29 cellular contexts compared by ENCODE assay signal in the genomic region with DNA sequence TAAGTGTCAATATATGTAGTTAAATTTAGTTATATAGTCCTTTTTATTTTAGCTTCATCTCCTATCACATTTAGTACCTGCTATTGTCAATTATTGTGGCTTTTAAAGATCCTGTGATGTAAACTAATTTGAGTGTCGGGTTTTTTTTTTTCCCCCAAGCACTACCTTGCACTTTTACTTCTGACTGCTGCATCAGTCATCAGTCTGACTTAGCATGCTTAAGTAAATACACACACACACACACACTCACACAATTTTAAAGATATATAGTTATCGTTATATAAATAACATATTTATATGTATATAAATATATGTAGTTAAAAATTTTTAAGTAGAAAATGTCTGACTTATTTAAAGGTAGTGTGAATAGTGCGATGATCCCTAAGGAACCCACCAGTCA.
"Had no signal": no experiment of that assay in that cellular context is flagged by ENCODE, and none has a peak within 500 bp of the region (broad histone marks: within the 10 kb centered on the region; RNA-seq: fewer than 3 reads in every experiment).

No MANE protein-coding gene starts in this region.

- H2AFZ ChIP-seq: neural progenitor cell, parathyroid adenoma had no signal

- ATAC-seq: natural killer cell; psoas muscle; right cardiac atrium; right lobe of liver; stimulated activated effector memory CD8-positive, alpha-beta T cell treated with anti-CD3 and anti-CD28 coated beads, Interleukin-12 subunit alpha, Interleukin-12 subunit beta, amount 100 ng/mL, for 72 hours; stimulated activated naive B cell treated with anti-CD40 and anti-IgM and Interleukin-4, amounts not matched to agents 10 μg/mL and 1 μg/mL and 100 μg/mL, for 72 hours; upper lobe of right lung had no signal

- H3K27me3 ChIP-seq: neural progenitor cell, ovary, right lobe of liver, sigmoid colon, stomach, suprapubic skin, testis, tibial artery, transverse colon, upper lobe of right lung, uterus had no signal

- H3K4me1 Mint-ChIP-seq: nephron, neural progenitor cell had no signal

- H3K27ac Mint-ChIP-seq: natural killer cell; nephron; neural progenitor cell; progenitor cell of endocrine pancreas; stimulated activated effector memory CD8-positive, alpha-beta T cell treated with anti-CD3 and anti-CD28 coated beads, Interleukin-12 subunit alpha, Interleukin-12 subunit beta, amount 100 ng/mL, for 72 hours; stimulated activated naive B cell treated with anti-CD40 and anti-IgM and Interleukin-4, amounts not matched to agents 10 μg/mL and 1 μg/mL and 100 μg/mL, for 72 hours; stimulated activated naive CD8-positive, alpha-beta T cell treated with anti-CD3 and anti-CD28 coated beads, Interleukin-15, Interleukin-2, amounts not matched to agents 100 ng/mL and 50 ng/mL, for 24 hours; type B pancreatic cell had no signal

- H3K4me3 Mint-ChIP-seq: natural killer cell; nephron; neural progenitor cell; stimulated activated effector memory CD8-positive, alpha-beta T cell treated with anti-CD3 and anti-CD28 coated beads, Interleukin-12 subunit alpha, Interleukin-12 subunit beta, amount 100 ng/mL, for 72 hours; stimulated activated naive B cell treated with anti-CD40 and anti-IgM and Interleukin-4, amounts not matched to agents 10 μg/mL and 1 μg/mL and 100 μg/mL, for 72 hours; stimulated activated naive CD8-positive, alpha-beta T cell treated with anti-CD3 and anti-CD28 coated beads, Interleukin-15, Interleukin-2, amounts not matched to agents 100 ng/mL and 50 ng/mL, for 24 hours; type B pancreatic cell had no signal

- H3K9me3 Mint-ChIP-seq: natural killer cell; nephron; neural progenitor cell; stimulated activated effector memory CD8-positive, alpha-beta T cell treated with anti-CD3 and anti-CD28 coated beads, Interleukin-12 subunit alpha, Interleukin-12 subunit beta, amount 100 ng/mL, for 72 hours; stimulated activated naive B cell treated with anti-CD40 and anti-IgM and Interleukin-4, amounts not matched to agents 10 μg/mL and 1 μg/mL and 100 μg/mL, for 72 hours; stimulated activated naive CD8-positive, alpha-beta T cell treated with anti-CD3 and anti-CD28 coated beads, Interleukin-15, Interleukin-2, amounts not matched to agents 100 ng/mL and 50 ng/mL, for 24 hours; type B pancreatic cell had no signal

- H3K36me3 ChIP-seq: neural progenitor cell, ovary, right lobe of liver, suprapubic skin, tibial artery, transverse colon, upper lobe of right lung, uterus had no signal

- H3K4me1 ChIP-seq: neural progenitor cell, parathyroid adenoma, psoas muscle, sigmoid colon, suprapubic skin, upper lobe of right lung, uterus had no signal

- H3K9me3 ChIP-seq: ovary, psoas muscle, right lobe of liver, sigmoid colon, stomach, suprapubic skin, testis, tibial artery, transverse colon, upper lobe of right lung, uterus had no signal

- H3K27ac ChIP-seq: neural progenitor cell, ovary, parathyroid adenoma, psoas muscle, right lobe of liver, sigmoid colon, stomach, suprapubic skin, testis, tibial artery, transverse colon, upper lobe of right lung, uterus had no signal

- DNase-seq: natural killer cell; occipital lobe; ovary; posterior cingulate gyrus; psoas muscle; right cardiac atrium; right lobe of liver; sigmoid colon; small intestine; stimulated activated CD4-positive, alpha-beta T cell treated with anti-CD3 and anti-CD28 coated beads, Interleukin-15, amount 100 ng/mL, for 24 hours; stimulated activated CD4-positive, alpha-beta T cell treated with anti-CD3 and anti-CD28 coated beads, Interleukin-2, amount 100 ng/mL, for 24 hours; stimulated activated CD4-positive, alpha-beta T cell treated with anti-CD3 and anti-CD28 coated beads, Interleukin-2, amount 100 ng/mL, for 48 hours; stimulated activated CD4-positive, alpha-beta T cell treated with anti-CD3 and anti-CD28 coated beads, Interleukin-4, amount 100 ng/mL, for 24 hours; stimulated activated naive B cell treated with anti-CD40 and anti-IgM and Interleukin-4, amounts not matched to agents 10 μg/mL and 1 μg/mL and 100 μg/mL, for 72 hours; stimulated activated naive CD4-positive, alpha-beta T cell treated with Interleukin-2 at 50 U/mL for 16 hours; stomach; testis; tibial artery; transverse colon; upper lobe of right lung; uterus had no signal

- H3K36me3 Mint-ChIP-seq: natural killer cell, type B pancreatic cell had no signal

- H3K79me2 ChIP-seq: parathyroid adenoma had no signal

- H3K4me2 ChIP-seq: neural progenitor cell had no signal

- H3K9ac ChIP-seq: neural progenitor cell, parathyroid adenoma had no signal

- H3K4me3 ChIP-seq: neural progenitor cell, ovary, psoas muscle, right lobe of liver, sigmoid colon, stomach, suprapubic skin, testis, tibial artery, transverse colon, upper lobe of right lung, uterus had no signal

- FAIRE-seq: small intestine had no signal

- H3K27me3 Mint-ChIP-seq: progenitor cell of endocrine pancreas; stimulated activated naive B cell treated with anti-CD40 and anti-IgM and Interleukin-4, amounts not matched to agents 10 μg/mL and 1 μg/mL and 100 μg/mL, for 72 hours; stimulated activated naive CD8-positive, alpha-beta T cell treated with anti-CD3 and anti-CD28 coated beads, Interleukin-15, Interleukin-2, amounts not matched to agents 100 ng/mL and 50 ng/mL, for 24 hours; type B pancreatic cell had no signal
